ENCODE assay signal across 8 cellular contexts in the genomic region with DNA sequence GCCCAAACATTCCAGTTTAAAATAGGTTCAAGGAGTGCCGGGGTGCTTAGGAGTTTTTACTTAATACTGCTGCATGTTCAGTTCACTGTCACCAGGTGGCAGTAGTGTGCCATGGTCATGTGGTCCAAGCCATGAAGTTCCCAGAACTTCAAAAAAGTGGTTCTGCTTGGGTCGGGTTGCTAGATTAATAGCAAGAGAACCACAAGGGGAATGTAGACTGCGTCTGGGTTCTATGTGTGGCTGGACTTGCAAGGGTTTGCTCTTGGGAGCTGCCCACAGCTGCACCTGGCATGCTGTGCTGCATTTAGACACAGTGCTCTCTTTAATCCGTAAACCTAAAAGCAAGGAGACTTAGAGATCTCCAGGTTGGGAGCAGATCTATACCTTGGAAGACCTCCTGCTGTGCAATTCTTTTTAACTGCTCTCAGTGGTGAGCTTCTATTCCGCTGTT. TPM values are rescaled to one million over a fixed set of nuclear protein-coding genes. Genes with fewer than 3 reads are reported as not detected.
DNase-seq lines count a peak whose midpoint lies in the region; ATAC-seq, FAIRE-seq and TF ChIP-seq lines count a peak whose summit lies in the region.

No MANE protein-coding gene starts in this region.

- no peak overlapping the region for H3K4me2 ChIP-seq in Loucy (ENCODE audit: low read depth, low read length, poor library complexity, severe bottlenecking)
- H3K4me2 ChIP-seq in keratinocyte (ENCODE audit: control insufficient read depth, extremely low read depth, insufficient read depth, low read depth, low read length) = no peak overlapping the region

- peak; percentile 67 for FAIRE-seq in keratinocyte (lab: Jason Lieb, UNC)

- H3F3A ChIP-seq in Loucy (ENCODE audit: low read depth) = no peaks in the 10 kb centered on the region

- no peak for ATAC-seq in activated CD4-positive, CD25-positive, alpha-beta regulatory T cell treated with anti-CD3 and anti-CD28 coated beads, Interleukin-2, amount 50 U/mL, for 24 hours
- ATAC-seq in T-helper 17 cell (peak; percentile 81), HG02981 (IDR thresholded peaks at IDR 0.05; ENCODE audit: unreplicated experiment) (no peak)

- no peaks in the 10 kb centered on the region for H3K9me2 ChIP-seq in Loucy (replicated peaks; ENCODE audit: low read depth, low read length)

- H3K9me3 ChIP-seq in Loucy (ENCODE audit: insufficient read depth, low read depth, low read length) (no peaks in the 10 kb centered on the region), T-helper 17 cell (ENCODE audit: control insufficient read depth, low read length, poor library complexity, severe bottlenecking) (no peaks in the 10 kb centered on the region), breast epithelium (no peaks in the 10 kb centered on the region), keratinocyte (ENCODE audit: control insufficient read depth, low read depth, low read length) (no peaks in the 10 kb centered on the region)

- H3K4me1 Mint-ChIP-seq in T-helper 17 cell = peaks cover 4% of the 10 kb centered on the region

- peaks cover 12% of the 10 kb centered on the region for H3K27me3 ChIP-seq in Loucy (ENCODE audit: insufficient read depth, low read length, poor library complexity, severe bottlenecking)
- H3K27me3 ChIP-seq in breast epithelium = no peaks in the 10 kb centered on the region
- peaks cover 58% of the 10 kb centered on the region for H3K27me3 ChIP-seq in keratinocyte (ENCODE audit: control insufficient read depth, extremely low read depth, insufficient read depth, low read length)

- H3K4me1 ChIP-seq in Loucy (ENCODE audit: insufficient read depth, low read length, poor library complexity, severe bottlenecking) = no peaks in the 10 kb centered on the region
- no peaks in the 10 kb centered on the region for H3K4me1 ChIP-seq in breast epithelium
- no peaks in the 10 kb centered on the region for H3K4me1 ChIP-seq in keratinocyte (ENCODE audit: control insufficient read depth, extremely low read depth, insufficient read depth, low read length)

- no peak overlapping the region for H3K27ac ChIP-seq in breast epithelium
- no peak overlapping the region for H3K27ac ChIP-seq in keratinocyte (ENCODE audit: control insufficient read depth, insufficient read depth, low read length)

- H4K20me1 ChIP-seq in Loucy (ENCODE audit: insufficient read depth, low read length, poor library complexity, severe bottlenecking) (no peaks in the 10 kb centered on the region), keratinocyte (ENCODE audit: control insufficient read depth, extremely low read depth, insufficient read depth, low read length) (no peaks in the 10 kb centered on the region)

- H3K36me3 ChIP-seq in Loucy (ENCODE audit: insufficient read depth, low read length) (no peaks in the 10 kb centered on the region), breast epithelium (no peaks in the 10 kb centered on the region), keratinocyte (ENCODE audit: control insufficient read depth in 2 of 2, extremely low read depth in 1 of 2, insufficient read depth in 2 of 2, low read length in 2 of 2) (no peaks in the 10 kb centered on the region)

- H3K4me3 ChIP-seq in Loucy (ENCODE audit: low read length, poor library complexity, severe bottlenecking) (no peak overlapping the region), breast epithelium (no peak overlapping the region), keratinocyte (ENCODE audit: control insufficient read depth in 2 of 3, extremely low read depth in 1 of 3, insufficient read depth in 2 of 3, low read depth in 1 of 3, low read length in 3 of 3) (no peak overlapping the region)

- no peaks in the 10 kb centered on the region for H3K9me1 ChIP-seq in keratinocyte (ENCODE audit: control insufficient read depth, extremely low read depth, insufficient read depth, low read length)

- no peaks in the 10 kb centered on the region for H3K79me2 ChIP-seq in Loucy (ENCODE audit: insufficient read depth, low read length)
- H3K79me2 ChIP-seq in keratinocyte (ENCODE audit: control insufficient read depth, insufficient read depth, low read length) = no peaks in the 10 kb centered on the region

- dilution Hi-C loops in keratinocyte (cut with MboI; ENCODE audit: extremely low pct_ligation_motif_present, low sequenced_read_pairs) = loop anchor here (25.0 kb wide), 2 partner anchors 194 to 281 kb away; no protein-coding TSS in a partner anchor

- H3K36me3 Mint-ChIP-seq in T-helper 17 cell (ENCODE audit: low read depth) = peaks cover 14% of the 10 kb centered on the region

- no peak overlapping the region for H3K4me3 Mint-ChIP-seq in T-helper 17 cell

- intact Hi-C loops in breast epithelium (cut with DNase I; ENCODE audit: low total_unique reads) = no loop called here

- H3K27ac Mint-ChIP-seq in T-helper 17 cell = no peak overlapping the region

- TF ChIP-seq CTCF in Loucy (conservative IDR thresholded peaks at IDR 0.05; ENCODE audit: low read length) (peak; percentile 92), breast epithelium (IDR thresholded peaks at IDR 0.05) (peak; percentile 78 to 88 (median 79)), keratinocyte (optimal IDR thresholded peaks at IDR 0.05 in 1 of 3, IDR thresholded peaks at IDR 0.05 in 1 of 3, conservative IDR thresholded peaks at IDR 0.05 in 1 of 3; ENCODE audit: extremely low read depth in 1 of 3, insufficient read depth in 2 of 3, low read length in 3 of 3) (peak; percentile 78 to 86 (median 85))

- H3K9ac ChIP-seq in Loucy (ENCODE audit: low read depth, low read length, poor library complexity, severe bottlenecking) (no peak overlapping the region), keratinocyte (ENCODE audit: control insufficient read depth, extremely low read depth, insufficient read depth, low read length) (no peak overlapping the region)

- H2AFZ ChIP-seq in Loucy (ENCODE audit: low read length) (no peak overlapping the region; the same call in 1 of the 2 replicates), keratinocyte (ENCODE audit: control insufficient read depth, low read length) (no peak overlapping the region)

- peak in 3 of 4 experiments; percentile 21 to 30 (median 22) for DNase-seq in activated CD4-positive, CD25-positive, alpha-beta regulatory T cell (lab: John Stamatoyannopoulos, UW)
- DNase-seq in T-helper 17 cell (peak in 2 of 3 donors; percentile 29 to 43), breast epithelium (ENCODE audit: low spot score in 2 of 2) (peak in 1 of 2 donors; percentile 43), keratinocyte (ENCODE audit: low read depth, low spot score) (peak; percentile 41)
- peak; percentile 44 for DNase-seq in stimulated activated CD4-positive, alpha-beta T cell treated with anti-CD3 and anti-CD28 coated beads, Interleukin-4, amount 100 ng/mL, for 1 hour

- no peak for TF ChIP-seq POLR2A in breast epithelium (IDR thresholded peaks at IDR 0.05)

- H3K27me3 Mint-ChIP-seq in T-helper 17 cell = peaks cover 36% of the 10 kb centered on the region

RNA-seq across cellular contexts. Expression of a gene that starts 6.5 kb away (rescaled TPM):
- total RNA-seq in T-helper 17 cell (1 to 10 TPM; 4.8 to 7.3 TPM), breast epithelium (100 to 1,000 TPM in 1 of 3 donors, 10 to 100 TPM in 2; 30.1 to 133 (median 34.7) TPM)
- not detected in 3 replicates for polyA plus RNA-seq in keratinocyte
- not detected for polyA plus RNA-seq in keratinocyte (2011; ENCODE audit: low read depth)
- not detected in 2 replicates for polyA plus RNA-seq in keratinocyte (2011; cell fraction: cytosol; rRNA removed)
- not detected in 2 replicates for polyA plus RNA-seq in keratinocyte (2011; cell fraction: nucleus; rRNA removed)
- polyA plus RNA-seq in keratinocyte (2012; ENCODE audit: low replicate concordance) = 0.74 and 0.92 TPM in 2 replicates
- not detected in 3 replicates for polyA minus RNA-seq in keratinocyte
- not detected for polyA minus RNA-seq in keratinocyte (2011; cell fraction: cytosol; rRNA and poly(A)+ RNA removed)
- polyA minus RNA-seq in keratinocyte (2011; cell fraction: nucleus; rRNA and poly(A)+ RNA removed) = not detected in 2 replicates
